ENCODE assay signal across 25 cellular contexts in the genomic region with DNA sequence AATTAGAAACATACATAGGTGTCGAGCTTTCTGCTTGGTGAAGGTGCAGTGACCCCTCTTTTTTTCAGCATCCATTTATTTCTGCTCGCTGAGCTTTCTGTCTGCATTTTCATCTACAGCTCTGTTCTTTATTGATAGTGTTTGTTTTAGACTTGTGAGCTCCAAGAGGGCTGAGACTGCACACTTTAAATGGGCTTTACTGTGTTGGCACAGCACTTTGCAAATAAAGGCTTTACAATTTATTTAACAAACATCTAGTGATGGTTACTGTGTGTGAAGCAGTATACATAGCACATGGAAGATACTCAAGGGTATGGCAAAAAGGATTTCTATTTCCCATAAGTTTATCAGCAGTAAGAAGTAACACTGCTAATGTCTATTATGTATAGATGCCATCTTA.
"Had no signal": no experiment of that assay in that cellular context is flagged by ENCODE, and none has a peak within 500 bp of the region (broad histone marks: within the 10 kb centered on the region; RNA-seq: fewer than 3 reads in every experiment).

No MANE protein-coding gene starts in this region.

- ATAC-seq: activated CD4-positive, CD25-positive, alpha-beta regulatory T cell treated with anti-CD3 and anti-CD28 coated beads, Interleukin-2, amount 50 U/mL, for 24 hours; activated CD8-positive, alpha-beta memory T cell treated with anti-CD3 and anti-CD28 coated beads, Interleukin-2, amount 10 ng/mL, durations not matched to agents 7 days and 5 days had no signal

- H3K27me3 ChIP-seq: colonic mucosa, MG63 had no signal

- H3K9me3 ChIP-seq: breast epithelium, colonic mucosa, MG63 had no signal

- H3K27ac Mint-ChIP-seq: activated CD8-positive, alpha-beta memory T cell treated with anti-CD3 and anti-CD28 coated beads, Interleukin-2, amount 10 ng/mL, durations not matched to agents 7 days and 5 days; activated naive CD4-positive, alpha-beta T cell treated with anti-CD3 and anti-CD28 coated beads, Interleukin-2, amount 50 U/mL, for 24 hours; activated T-cell treated with anti-CD3 and anti-CD28 coated beads, Interleukin-2, amount 50 U/mL, for 24 hours; activated T-helper 1 cell treated with anti-CD3 and anti-CD28 coated beads, Interleukin-12 subunit alpha, Interleukin-12 subunit beta, Interleukin-2, Interleukin-4 antibody, amounts not matched to agents 30 ng/mL and 10 ng/mL and 1 ng/mL, durations not matched to agents 14 hours and 24 hours and 36 hours; T-helper 1 cell treated with Interleukin-12 subunit alpha and Interleukin-12 subunit beta and Interleukin-4 antibody, amounts not matched to agents 30 μg/mL and 1 μg/mL, for 36 hours had no signal

- H3K9ac ChIP-seq: KMS-11 had no signal

- H3K4me2 ChIP-seq: KMS-11, PC-9 had no signal

- H3K27me3 Mint-ChIP-seq: activated CD8-positive, alpha-beta memory T cell treated with anti-CD3 and anti-CD28 coated beads, Interleukin-2, amount 10 ng/mL, durations not matched to agents 7 days and 5 days; activated naive CD4-positive, alpha-beta T cell treated with anti-CD3 and anti-CD28 coated beads, Interleukin-2, amount 50 U/mL, for 24 hours; activated T-cell treated with anti-CD3 and anti-CD28 coated beads, Interleukin-2, amount 50 U/mL, for 24 hours had no signal

- H3K4me1 ChIP-seq: breast epithelium, colonic mucosa had no signal

- DNase-seq: activated CD4-positive, alpha-beta T cell treated with anti-CD3 and anti-CD28 coated beads for 4 hours; activated CD4-positive, alpha-beta T cell treated with anti-CD3 and anti-CD28 coated beads, Interleukin-2, amount 50 U/mL, for 48 hours; activated CD8-positive, alpha-beta memory T cell treated with anti-CD3 and anti-CD28 coated beads, Interleukin-2, amount 10 ng/mL, durations not matched to agents 7 days and 5 days; activated effector memory CD4-positive, alpha-beta T cell treated with Interleukin-2 at 50 U/mL for 16 hours; activated naive CD4-positive, alpha-beta T cell; activated T-cell treated with anti-CD3 and anti-CD28 coated beads, Interleukin-2, amount 50 U/mL, for 24 hours; aorta; caudate nucleus; colonic mucosa; MG63; MV-4-11; NCI-H1105 treated with DMSO at 0.1 percent for 48 hours; NCI-H1436 treated with DMSO at 0.1 percent for 48 hours; NCI-H187; NCI-H2171; NCI-H2227 treated with DMSO at 0.1 percent for 48 hours; NCI-H524; PC-9; SHP77 treated with DMSO at 0.1 percent for 48 hours had no signal

- H3K27ac ChIP-seq: breast epithelium, colonic mucosa, KMS-11, PC-9 had no signal

- H2AFZ ChIP-seq: PC-9 had no signal

- H3K36me3 Mint-ChIP-seq: activated CD8-positive, alpha-beta memory T cell treated with anti-CD3 and anti-CD28 coated beads, Interleukin-2, amount 10 ng/mL, durations not matched to agents 7 days and 5 days; activated naive CD4-positive, alpha-beta T cell treated with anti-CD3 and anti-CD28 coated beads, Interleukin-2, amount 50 U/mL, for 24 hours had no signal

- H3K36me3 ChIP-seq: breast epithelium, colonic mucosa, MG63 had no signal

- H3K9me3 Mint-ChIP-seq: activated naive CD4-positive, alpha-beta T cell treated with anti-CD3 and anti-CD28 coated beads, Interleukin-2, amount 50 U/mL, for 24 hours; activated T-cell treated with anti-CD3 and anti-CD28 coated beads, Interleukin-2, amount 50 U/mL, for 24 hours; activated T-helper 1 cell treated with anti-CD3 and anti-CD28 coated beads, Interleukin-12 subunit alpha, Interleukin-12 subunit beta, Interleukin-2, Interleukin-4 antibody, amounts not matched to agents 30 ng/mL and 10 ng/mL and 1 ng/mL, durations not matched to agents 14 hours and 24 hours and 36 hours; T-helper 1 cell treated with Interleukin-12 subunit alpha and Interleukin-12 subunit beta and Interleukin-4 antibody, amounts not matched to agents 30 μg/mL and 1 μg/mL, for 36 hours had no signal

- H3K4me3 ChIP-seq: breast epithelium, colonic mucosa, MG63, PC-9 had no signal

- H3K4me1 Mint-ChIP-seq: activated CD8-positive, alpha-beta memory T cell treated with anti-CD3 and anti-CD28 coated beads, Interleukin-2, amount 10 ng/mL, durations not matched to agents 7 days and 5 days; activated naive CD4-positive, alpha-beta T cell treated with anti-CD3 and anti-CD28 coated beads, Interleukin-2, amount 50 U/mL, for 24 hours had no signal

- H3K4me3 Mint-ChIP-seq: activated CD8-positive, alpha-beta memory T cell treated with anti-CD3 and anti-CD28 coated beads, Interleukin-2, amount 10 ng/mL, durations not matched to agents 7 days and 5 days; activated naive CD4-positive, alpha-beta T cell treated with anti-CD3 and anti-CD28 coated beads, Interleukin-2, amount 50 U/mL, for 24 hours; activated T-cell treated with anti-CD3 and anti-CD28 coated beads, Interleukin-2, amount 50 U/mL, for 24 hours; activated T-helper 1 cell treated with anti-CD3 and anti-CD28 coated beads, Interleukin-12 subunit alpha, Interleukin-12 subunit beta, Interleukin-2, Interleukin-4 antibody, amounts not matched to agents 30 ng/mL and 10 ng/mL and 1 ng/mL, durations not matched to agents 14 hours and 24 hours and 36 hours; T-helper 1 cell treated with Interleukin-12 subunit alpha and Interleukin-12 subunit beta and Interleukin-4 antibody, amounts not matched to agents 30 μg/mL and 1 μg/mL, for 36 hours had no signal
